14 cellular contexts compared by ENCODE assay signal in the genomic region with DNA sequence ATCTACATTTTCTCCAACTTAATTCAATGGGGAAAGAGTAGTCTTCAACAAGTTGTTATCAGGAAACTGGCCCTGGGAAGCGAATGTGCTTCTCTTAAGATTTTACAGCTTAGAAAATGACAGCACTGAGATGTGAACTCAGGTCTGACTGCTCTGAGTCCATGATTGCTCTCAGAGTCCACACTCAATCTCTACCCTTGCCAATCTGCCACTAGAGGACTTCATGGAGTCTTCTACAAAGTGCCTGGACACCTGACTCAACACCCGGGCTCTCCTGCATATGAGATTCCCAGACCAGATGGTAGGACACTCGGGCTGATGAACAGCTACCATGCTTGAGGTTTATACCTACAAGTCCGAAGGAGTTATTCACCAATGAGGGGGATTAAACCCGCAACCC.
DNase-seq lines count a peak whose midpoint lies in the region; ATAC-seq and TF ChIP-seq lines count a peak whose summit lies in the region.
"Had no signal": no experiment of that assay in that cellular context is flagged by ENCODE, and none has a peak within 500 bp of the region (broad histone marks: within the 10 kb centered on the region; RNA-seq: fewer than 3 reads in every experiment).

No MANE protein-coding gene starts in this region.

- H3K9me3 ChIP-seq in heart left ventricle (no peaks in the 10 kb centered on the region), upper lobe of right lung (no peaks in the 10 kb centered on the region), adrenal gland (replicated peaks in 1 of 3) (no peaks in the 10 kb centered on the region)

- CTCF ChIA-PET in activated B cell treated with CpG ODN at 0.5 μM for 24 hours (lab: Charles Lee) = interaction anchor here (1.0 to 1.9 kb wide), 3 partner anchors 34 to 75 kb away, joined by 3 to 6 read pairs (median 5); a partner anchor contains a TSS

- H3K36me3 ChIP-seq in heart left ventricle (no peaks in the 10 kb centered on the region), upper lobe of right lung (no peaks in the 10 kb centered on the region), adrenal gland (replicated peaks in 1 of 2) (no peaks in the 10 kb centered on the region), H7 (replicated peaks; ENCODE audit: control insufficient read depth, insufficient read depth, low read length) (no peaks in the 10 kb centered on the region)
- H3K36me3 ChIP-seq: cardiac muscle cell had no signal

- H3K27ac Mint-ChIP-seq in activated B cell treated with CpG ODN at 0.5 μM for 24 hours = peak overlapping the region; percentile 60
- H3K27ac Mint-ChIP-seq: activated T-helper 2 cell treated with anti-CD3 and anti-CD28 coated beads, Interferon-gamma antibody, Interleukin-2, Interleukin-4, amounts not matched to agents 10 μg/mL and 5 μg/mL and 100 μg/mL, durations not matched to agents 14 hours and 24 hours and 36 hours; WTC11 had no signal

- H3K27me3 ChIP-seq in heart left ventricle (no peaks in the 10 kb centered on the region), upper lobe of right lung (no peaks in the 10 kb centered on the region), adrenal gland (no peaks in the 10 kb centered on the region), H7 (ENCODE audit: control insufficient read depth, insufficient read depth, low read length) (no peaks in the 10 kb centered on the region)
- H3K27me3 ChIP-seq: cardiac muscle cell had no signal

- POLR2A ChIA-PET in activated B cell treated with CpG ODN at 0.5 μM for 24 hours (lab: Charles Lee) = interaction anchor here (1.1 to 1.3 kb wide), 2 partner anchors 13 to 51 kb away, joined by 3 to 5 read pairs; no protein-coding TSS in a partner anchor

- no peaks in the 10 kb centered on the region for H3K27me3 Mint-ChIP-seq in activated B cell treated with CpG ODN at 0.5 μM for 24 hours
- H3K27me3 Mint-ChIP-seq: naive thymus-derived CD4-positive, alpha-beta T cell had no signal

- no peaks in the 10 kb centered on the region for H3K36me3 Mint-ChIP-seq in activated B cell treated with CpG ODN at 0.5 μM for 24 hours (ENCODE audit: low read depth)
- H3K36me3 Mint-ChIP-seq: WTC11 had no signal

- H3K4me3 ChIP-seq in heart left ventricle = no peak overlapping the region
- H3K4me3 ChIP-seq in upper lobe of right lung = no peak overlapping the region
- no peak overlapping the region for H3K4me3 ChIP-seq in adrenal gland
- H3K4me3 ChIP-seq in H7 (ENCODE audit: insufficient read depth, low read depth, low read length) = no peak overlapping the region
- H3K4me3 ChIP-seq: cardiac muscle cell, skin epidermis had no signal

- no peak for TF ChIP-seq CTCF in heart left ventricle (IDR thresholded peaks at IDR 0.05)
- TF ChIP-seq CTCF in activated B cell treated with CpG ODN at 0.5 μM for 24 hours (IDR thresholded peaks at IDR 0.05) = no peak
- no peak for TF ChIP-seq CTCF in upper lobe of right lung (IDR thresholded peaks at IDR 0.05)
- no peak for TF ChIP-seq CTCF in adrenal gland (IDR thresholded peaks at IDR 0.05)

- H3K4me3 Mint-ChIP-seq in activated B cell treated with CpG ODN at 0.5 μM for 24 hours = no peak overlapping the region
- H3K4me3 Mint-ChIP-seq: naive thymus-derived CD4-positive, alpha-beta T cell; WTC11 had no signal

- H3K4me1 ChIP-seq in heart left ventricle = peaks cover 0 to 28% (median 2%) of the 10 kb centered on the region in 12 donors
- H3K4me1 ChIP-seq in upper lobe of right lung = peaks cover 9% of the 10 kb centered on the region
- H3K4me1 ChIP-seq in adrenal gland (replicated peaks in 1 of 2) = no peaks in the 10 kb centered on the region

- intact Hi-C loops in heart left ventricle (cut with DNase I) (no loop called here), Right ventricle myocardium inferior (cut with DNase I) (no loop called here), activated B cell treated with CpG ODN at 0.5 μM for 24 hours (cut with micrococcal nuclease) (no loop called here), upper lobe of right lung (cut with DNase I) (no loop called here), adrenal gland (cut with DNase I) (no loop called here)

- TF ChIP-seq POLR2A in heart left ventricle (IDR thresholded peaks at IDR 0.05) (no peak), adrenal gland (IDR thresholded peaks at IDR 0.05) (no peak)

- H3K4me1 Mint-ChIP-seq in activated B cell treated with CpG ODN at 0.5 μM for 24 hours = peaks cover 23% of the 10 kb centered on the region
- H3K4me1 Mint-ChIP-seq: WTC11 had no signal

- H3K27ac ChIP-seq in heart left ventricle (peak overlapping the region in 7 of 12 donors; percentile 18 to 65 (median 31)), upper lobe of right lung (peak overlapping the region; percentile 44), adrenal gland (peak overlapping the region in 1 of 5 donors; percentile 26)
- H3K27ac ChIP-seq: cardiac muscle cell had no signal

- no peak for ATAC-seq in heart left ventricle
- no peak for ATAC-seq in Right ventricle myocardium inferior
- ATAC-seq in HG03045 (IDR thresholded peaks at IDR 0.05; ENCODE audit: unreplicated experiment) = peak; percentile 13
- ATAC-seq in activated B cell treated with CpG ODN at 0.5 μM for 24 hours (ENCODE audit: low read depth) = no peak
- ATAC-seq in upper lobe of right lung = no peak
- ATAC-seq: WTC11 had no signal

- H3K9me3 Mint-ChIP-seq in activated B cell treated with CpG ODN at 0.5 μM for 24 hours = no peaks in the 10 kb centered on the region
- H3K9me3 Mint-ChIP-seq: activated T-helper 2 cell treated with anti-CD3 and anti-CD28 coated beads, Interferon-gamma antibody, Interleukin-2, Interleukin-4, amounts not matched to agents 10 μg/mL and 5 μg/mL and 100 μg/mL, durations not matched to agents 14 hours and 24 hours and 36 hours; naive thymus-derived CD4-positive, alpha-beta T cell; WTC11 had no signal

- WGBS in heart left ventricle, 4 donors = 85 to 93% (median 92%) methylated on average over 5 of the region's 5 CpGs
- WGBS in adrenal gland, 4 donors = 86 to 98% (median 93%) methylated on average over 5 of the region's 5 CpGs

- no peak for DNase-seq in heart left ventricle
- DNase-seq in Right ventricle myocardium inferior (ENCODE audit: missing footprints) = no peak
- no peak for DNase-seq in activated B cell treated with CpG ODN at 0.5 μM for 24 hours
- no peak for DNase-seq in upper lobe of right lung
- no peak for DNase-seq in stimulated activated CD4-positive, alpha-beta T cell treated with anti-CD3 and anti-CD28 coated beads, Interleukin-4, amount 100 ng/mL, for 4 hours
- DNase-seq in adrenal gland = no peak
- no peak for DNase-seq in H7
- DNase-seq: DMS153; naive thymus-derived CD4-positive, alpha-beta T cell had no signal
